8 cellular contexts compared by ENCODE assay signal in the genomic region with DNA sequence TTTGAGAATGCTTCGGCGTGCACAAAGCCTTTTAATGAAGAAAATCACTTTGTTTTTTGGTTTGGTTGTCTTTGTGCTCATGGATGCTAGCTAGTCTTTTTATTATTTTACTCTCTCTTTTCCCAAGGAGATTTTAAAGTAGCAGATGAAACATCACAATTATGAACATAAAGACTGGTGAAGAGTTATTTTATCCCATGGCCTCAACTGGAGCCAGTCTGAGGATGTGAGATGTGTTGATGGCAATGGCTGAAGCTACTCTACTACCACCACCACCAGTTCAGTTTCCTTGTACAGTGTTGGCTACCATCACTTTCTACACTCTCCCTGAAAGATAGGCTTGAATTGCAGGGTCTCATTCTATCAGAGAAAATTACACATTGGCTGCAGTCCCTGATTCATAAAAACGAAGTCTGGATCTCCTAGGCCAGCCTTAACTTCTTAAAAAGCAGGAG. TPM values are rescaled to one million over a fixed set of nuclear protein-coding genes. Genes with fewer than 3 reads are reported as not detected.
DNase-seq lines count a peak whose midpoint lies in the region; ATAC-seq, FAIRE-seq and TF ChIP-seq lines count a peak whose summit lies in the region.

No MANE protein-coding gene starts in this region.

- peak overlapping the region; percentile 57 to 89 (median 72) for H3K4me2 ChIP-seq in BLaER1 treated with 17β-estradiol and CSF1 and Interleukin-3, amounts not matched to agents 10 nM and 100 nM

- peaks cover 10 to 24% (median 14%) of the 10 kb centered on the region in 11 experiments; a peak in 17 of 22 replicates for H3K36me3 ChIP-seq in BLaER1 treated with 17β-estradiol and CSF1 and Interleukin-3, amounts not matched to agents 10 nM and 100 nM

- peak overlapping the region; percentile 35 to 97 (median 45); a peak in 14 of 20 replicates for H3K4me3 ChIP-seq in BLaER1 treated with 17β-estradiol and CSF1 and Interleukin-3, amounts not matched to agents 10 nM and 100 nM
- H3K4me3 ChIP-seq in Jurkat, Clone E6-1 (ENCODE audit: low read length) = peak overlapping the region; percentile 22

- H3K27ac Mint-ChIP-seq in chondrocyte (ENCODE audit: unreplicated experiment) = peak overlapping the region; percentile 41
- H3K27ac Mint-ChIP-seq in natural killer cell treated with Interleukin-12 subunit alpha and Interleukin-12 subunit beta and Interleukin-15 and Interleukin-18, amount 100 ng/mL, for 72 hours = peak overlapping the region; percentile 93 to 98

- H3K27me3 Mint-ChIP-seq in chondrocyte (ENCODE audit: low read depth) = no peaks in the 10 kb centered on the region
- no peaks in the 10 kb centered on the region for H3K27me3 Mint-ChIP-seq in natural killer cell treated with Interleukin-12 subunit alpha and Interleukin-12 subunit beta and Interleukin-15 and Interleukin-18, amount 100 ng/mL, for 72 hours

- TF ChIP-seq CTCF in chondrocyte (IDR thresholded peaks at IDR 0.05) = no peak

- no peaks in the 10 kb centered on the region for H3K27me3 ChIP-seq in BLaER1 treated with 17β-estradiol and CSF1 and Interleukin-3, amounts not matched to agents 10 nM and 100 nM

- no peak for FAIRE-seq in GM19239 (lab: Jason Lieb, UNC)

- peaks cover 41% of the 10 kb centered on the region for H3K4me1 Mint-ChIP-seq in chondrocyte (ENCODE audit: low read depth)
- H3K4me1 Mint-ChIP-seq in natural killer cell treated with Interleukin-12 subunit alpha and Interleukin-12 subunit beta and Interleukin-15 and Interleukin-18, amount 100 ng/mL, for 72 hours (ENCODE audit: low read depth in 2 of 2) = peaks cover 26 to 31% of the 10 kb centered on the region in 2 donors

- H3K9me3 ChIP-seq in BLaER1 treated with 17β-estradiol and CSF1 and Interleukin-3, amounts not matched to agents 10 nM and 100 nM (replicated peaks in 1 of 11) = no peaks in the 10 kb centered on the region; a peak in 1 of 22 replicates

- peaks cover 17 to 44% (median 30%) of the 10 kb centered on the region in 10 experiments for H3K4me1 ChIP-seq in BLaER1 treated with 17β-estradiol and CSF1 and Interleukin-3, amounts not matched to agents 10 nM and 100 nM

- H3K27ac ChIP-seq in BLaER1 treated with 17β-estradiol and CSF1 and Interleukin-3, amounts not matched to agents 10 nM and 100 nM = peak overlapping the region; percentile 59 to 99 (median 94); a peak in 21 of 22 replicates

- peaks cover 11 to 41% (median 34%) of the 10 kb centered on the region in 11 experiments; a peak in 20 of 22 replicates for H4K20me1 ChIP-seq in BLaER1 treated with 17β-estradiol and CSF1 and Interleukin-3, amounts not matched to agents 10 nM and 100 nM

- no peak for DNase-seq in Jurkat, Clone E6-1 (ENCODE audit: low read depth, low spot score)
- DNase-seq in chondrocyte (ENCODE audit: low spot score) (no peak), SKM-1 treated with dmso at 0.1 percent for 144 hours (lab: John Stamatoyannopoulos, UW; ENCODE audit: unreplicated experiment) (no peak), GM19239 (ENCODE audit: insufficient read length, low spot score) (no peak)
- DNase-seq in natural killer cell treated with Interleukin-12 subunit alpha and Interleukin-12 subunit beta and Interleukin-15 and Interleukin-18, amount 100 ng/mL, for 72 hours (ENCODE audit: low spot score) = no peak
- DNase-seq in stimulated activated CD4-positive, alpha-beta T cell treated with anti-CD3 and anti-CD28 coated beads, Interleukin-4, amount 100 ng/mL, for 4 hours = no peak

- ATAC-seq in natural killer cell treated with Interleukin-12 subunit alpha and Interleukin-12 subunit beta and Interleukin-15 and Interleukin-18, amount 100 ng/mL, for 72 hours = no peak
- ATAC-seq in GM21367 (IDR thresholded peaks at IDR 0.05; ENCODE audit: unreplicated experiment) = no peak

- peaks cover 4% of the 10 kb centered on the region for H3K36me3 Mint-ChIP-seq in chondrocyte (ENCODE audit: low read depth)
- peaks cover 7% of the 10 kb centered on the region for H3K36me3 Mint-ChIP-seq in natural killer cell treated with Interleukin-12 subunit alpha and Interleukin-12 subunit beta and Interleukin-15 and Interleukin-18, amount 100 ng/mL, for 72 hours

- peak overlapping the region in 10 of 11 experiments; percentile 46 to 100 (median 62); a peak in 18 of 22 replicates for H3K9ac ChIP-seq in BLaER1 treated with 17β-estradiol and CSF1 and Interleukin-3, amounts not matched to agents 10 nM and 100 nM

- H3K9me3 Mint-ChIP-seq in chondrocyte (ENCODE audit: low read depth) = no peaks in the 10 kb centered on the region
- H3K9me3 Mint-ChIP-seq in natural killer cell treated with Interleukin-12 subunit alpha and Interleukin-12 subunit beta and Interleukin-15 and Interleukin-18, amount 100 ng/mL, for 72 hours = no peaks in the 10 kb centered on the region

- H3K4me3 Mint-ChIP-seq in chondrocyte (ENCODE audit: unreplicated experiment) = peak overlapping the region; percentile 97
- H3K4me3 Mint-ChIP-seq in natural killer cell treated with Interleukin-12 subunit alpha and Interleukin-12 subunit beta and Interleukin-15 and Interleukin-18, amount 100 ng/mL, for 72 hours = peak overlapping the region; percentile 96

RNA-seq across cellular contexts. Expression of a gene that starts 0.5 kb away (rescaled TPM):
- polyA plus RNA-seq in Jurkat, Clone E6-1 (2012; ENCODE audit: insufficient read depth, insufficient read length) = 15.6 TPM
- total RNA-seq in chondrocyte = 41.6 to 55.0 TPM (median 42.5 TPM) in 3 replicates
- 10 to 100 TPM; 61.2 to 80.4 TPM for total RNA-seq in natural killer cell treated with Interleukin-12 subunit alpha and Interleukin-12 subunit beta and Interleukin-15 and Interleukin-18, amount 100 ng/mL, for 72 hours

RNA-seq across cellular contexts. Expression of a gene that starts 33.7 kb away (rescaled TPM):
- not detected for polyA plus RNA-seq in Jurkat, Clone E6-1 (2012; ENCODE audit: insufficient read depth, insufficient read length)
- total RNA-seq in chondrocyte = 0.08 to 1.5 TPM (median 0.10 TPM) in 3 replicates
- total RNA-seq in natural killer cell treated with Interleukin-12 subunit alpha and Interleukin-12 subunit beta and Interleukin-15 and Interleukin-18, amount 100 ng/mL, for 72 hours = under 1 TPM in 1 of 2 donors, not detected in 1; 0.05 TPM
